Comparison of ENCODE assay signal across 20 cellular contexts in genomic region chr5:149242339-149242738, GRCh38. TPM values are rescaled to one million over a fixed set of nuclear protein-coding genes. Genes with fewer than 3 reads are reported as not detected.
A peak's percentile ranks its signal among the peaks of the same experiment; 100 is the strongest.
DNase-seq lines count a peak whose midpoint lies in the region; ATAC-seq, FAIRE-seq and TF ChIP-seq lines count a peak whose summit lies in the region.
"Had no signal": no experiment of that assay in that cellular context is flagged by ENCODE, and none has a peak within 500 bp of the region (broad histone marks: within the 10 kb centered on the region; RNA-seq: fewer than 3 reads in every experiment).

No MANE protein-coding gene starts in this region.

- CTCF ChIA-PET in activated CD4-positive, alpha-beta T cell treated with anti-CD3 and anti-CD28 coated beads, Interleukin-2, amount 10 ng/mL, durations not matched to agents 7 days and 5 days (lab: Charles Lee): interaction anchor here (1.8 kb wide), 1 partner anchor 18 kb away, joined by 4 read pairs; no protein-coding TSS in a partner anchor
- CTCF ChIA-PET in CD4-positive, alpha-beta memory T cell (lab: Charles Lee; ENCODE audit: partially characterized antibody): interaction anchor here (2.6 kb wide), 1 partner anchor 21 kb away, joined by 21 read pairs; no protein-coding TSS in a partner anchor
- CTCF ChIA-PET in K562 (lab: Yijun Ruan, JAX; ENCODE audit: low intra/inter-chr PET ratio): no interaction called here

- TF ChIP-seq POLR2A in K562 (conservative IDR thresholded peaks at IDR 0.05): no peak

- no peak for TF ChIP-seq EP300 in K562 (IDR thresholded peaks at IDR 0.05; ENCODE audit: low read length)

- no peak overlapping the region for H3K4me2 ChIP-seq in K562 (ENCODE audit: insufficient read depth, low read length)
- H3K4me2 ChIP-seq: A549 had no signal

- no peak for TF ChIP-seq RAD21 in K562 (CRISPR knock-in tag; conservative IDR thresholded peaks at IDR 0.05 in 1 of 2, IDR thresholded peaks at IDR 0.05 in 1 of 2)

- H3K79me2 ChIP-seq in K562 (ENCODE audit: control insufficient read depth, insufficient read depth, low read length): no peaks in the 10 kb centered on the region

- 0% methylated on average over 3 of the region's 3 CpGs for WGBS in K562 (ENCODE audit: insufficient coverage, low coverage, missing lambda C conversion rate)

- peak overlapping the region; percentile 73 for H3K27ac Mint-ChIP-seq in activated CD4-positive, alpha-beta T cell treated with anti-CD3 and anti-CD28 coated beads, Interleukin-2, amount 10 ng/mL, durations not matched to agents 7 days and 5 days
- peak overlapping the region in 4 of 7 donors; percentile 29 to 77 (median 48) for H3K27ac Mint-ChIP-seq in CD4-positive, alpha-beta memory T cell
- peak overlapping the region in 9 of 10 donors; percentile 14 to 94 (median 88) for H3K27ac Mint-ChIP-seq in naive thymus-derived CD8-positive, alpha-beta T cell

- no peak overlapping the region for H2AFZ ChIP-seq in K562 (ENCODE audit: low read depth, low read length)
- H2AFZ ChIP-seq: GM23248 had no signal

- H3K9me3 ChIP-seq in CD4-positive, alpha-beta memory T cell (ENCODE audit: control insufficient read depth in 1 of 2, low read length in 2 of 2): no peaks in the 10 kb centered on the region
- H3K9me3 ChIP-seq in K562 (replicated peaks; ENCODE audit: control insufficient read depth, insufficient read depth, low read depth, low read length): no peaks in the 10 kb centered on the region
- H3K9me3 ChIP-seq: A549, Caco-2, HAP-1 had no signal

- H3K27me3 ChIP-seq in CD4-positive, alpha-beta memory T cell (ENCODE audit: insufficient read depth, low read length): no peaks in the 10 kb centered on the region
- peaks cover 6 to 35% of the 10 kb centered on the region in 2 experiments; a peak in 4 of 5 replicates for H3K27me3 ChIP-seq in K562 (ENCODE audit: control insufficient read depth in 2 of 2, insufficient read depth in 2 of 2, low read length in 2 of 2)

- no peak for TF ChIP-seq CTCF in K562 (IDR thresholded peaks at IDR 0.05 in 2 of 3, conservative IDR thresholded peaks at IDR 0.05 in 1 of 3; ENCODE audit: insufficient read depth in 2 of 3, low read depth in 1 of 3, low read length in 3 of 3)

- H3K9me3 Mint-ChIP-seq in activated CD4-positive, alpha-beta T cell treated with anti-CD3 and anti-CD28 coated beads, Interleukin-2, amount 10 ng/mL, durations not matched to agents 7 days and 5 days: peaks cover 7% of the 10 kb centered on the region
- peaks cover 0 to 5% (median 0%) of the 10 kb centered on the region in 8 donors for H3K9me3 Mint-ChIP-seq in CD4-positive, alpha-beta memory T cell
- H3K9me3 Mint-ChIP-seq in naive thymus-derived CD8-positive, alpha-beta T cell: peaks cover 0 to 10% (median 0%) of the 10 kb centered on the region in 9 donors
- H3K9me3 Mint-ChIP-seq: CD8-positive, alpha-beta memory T cell had no signal

- in situ Hi-C loops in K562 (cut with MboI): no loop called here

- H3K27me3 Mint-ChIP-seq in activated CD4-positive, alpha-beta T cell treated with anti-CD3 and anti-CD28 coated beads, Interleukin-2, amount 10 ng/mL, durations not matched to agents 7 days and 5 days: peaks cover 16% of the 10 kb centered on the region
- H3K27me3 Mint-ChIP-seq in CD4-positive, alpha-beta memory T cell: no peaks in the 10 kb centered on the region
- H3K27me3 Mint-ChIP-seq in naive thymus-derived CD8-positive, alpha-beta T cell: peaks cover 0 to 3% (median 0%) of the 10 kb centered on the region in 5 donors

- H3K36me3 ChIP-seq in CD4-positive, alpha-beta memory T cell (ENCODE audit: insufficient read depth, low read length): no peaks in the 10 kb centered on the region
- no peaks in the 10 kb centered on the region for H3K36me3 ChIP-seq in K562 (ENCODE audit: control insufficient read depth, insufficient read depth, low read length)
- H3K36me3 ChIP-seq: HAP-1 had no signal

- H3K27ac ChIP-seq in CD4-positive, alpha-beta memory T cell (ENCODE audit: low read depth, low read length): no peak overlapping the region
- no peak overlapping the region for H3K27ac ChIP-seq in K562 (ENCODE audit: extremely low read depth, low read depth, low read length)
- H3K27ac ChIP-seq: 22Rv1, A549, C4-2B, GM23248, HL-60 had no signal

- ATAC-seq in K562: peak; percentile 24; the same call in 1 of the 3 replicates
- ATAC-seq in naive thymus-derived CD8-positive, alpha-beta T cell: no peak
- no peak for ATAC-seq in HG03045 (IDR thresholded peaks at IDR 0.05; ENCODE audit: unreplicated experiment)
- ATAC-seq in GM18868 (IDR thresholded peaks at IDR 0.05; ENCODE audit: unreplicated experiment): no peak
- ATAC-seq in GM21360 (IDR thresholded peaks at IDR 0.05; ENCODE audit: unreplicated experiment): no peak
- ATAC-seq: A549 had no signal

- peaks cover 35% of the 10 kb centered on the region for H3K4me1 ChIP-seq in CD4-positive, alpha-beta memory T cell (ENCODE audit: insufficient read depth, low read length)
- peaks cover 0 to 14% of the 10 kb centered on the region in 2 experiments; a peak in 1 of 5 replicates for H3K4me1 ChIP-seq in K562 (replicated peaks in 1 of 2; ENCODE audit: control insufficient read depth in 2 of 2, insufficient read depth in 2 of 2, low read length in 2 of 2)
- H3K4me1 ChIP-seq: A549, Caco-2, HAP-1 had no signal

- H3K9ac ChIP-seq in K562 (ENCODE audit: insufficient read depth in 1 of 2, low read depth in 2 of 2, low read length in 2 of 2): no peak overlapping the region
- H3K9ac ChIP-seq: GM23248 had no signal

- no peak for DNase-seq in activated CD4-positive, alpha-beta T cell treated with anti-CD3 and anti-CD28 coated beads, Interleukin-2, amount 10 ng/mL, durations not matched to agents 7 days and 5 days
- DNase-seq in activated CD4-positive, alpha-beta T cell treated with anti-CD3 and anti-CD28 coated beads, Interleukin-2, amount 50 U/mL, for 48 hours: no peak
- DNase-seq in CD4-positive, alpha-beta memory T cell: no peak
- no peak for DNase-seq in K562 (ENCODE audit: extremely low read depth in 1 of 4, low spot score in 3 of 4)
- DNase-seq in naive thymus-derived CD8-positive, alpha-beta T cell: no peak
- DNase-seq: AML-193; Caco-2; CD8-positive, alpha-beta memory T cell; GM23248 had no signal

- peaks cover 49% of the 10 kb centered on the region for H3K4me1 Mint-ChIP-seq in activated CD4-positive, alpha-beta T cell treated with anti-CD3 and anti-CD28 coated beads, Interleukin-2, amount 10 ng/mL, durations not matched to agents 7 days and 5 days
- peaks cover 28 to 57% (median 38%) of the 10 kb centered on the region in 4 donors for H3K4me1 Mint-ChIP-seq in CD4-positive, alpha-beta memory T cell
- peaks cover 31 to 72% (median 60%) of the 10 kb centered on the region in 4 donors for H3K4me1 Mint-ChIP-seq in naive thymus-derived CD8-positive, alpha-beta T cell

- no TSS peak for BruUV-seq in K562 (replicated peaks; lab: Mats Ljungman, UMichigan)

- intact Hi-C loops in CD4-positive, alpha-beta memory T cell (cut with micrococcal nuclease): loop anchor here (5.0 kb wide), 1 partner anchor 310 kb away; the partner anchor contains the start of gene CSNK1A1
- intact Hi-C loops in K562 (cut with micrococcal nuclease): no loop called here

- no peaks in the 10 kb centered on the region for H4K20me1 ChIP-seq in K562 (replicated peaks; ENCODE audit: control insufficient read depth, insufficient read depth, low read length)

- FAIRE-seq in K562 (lab: Jason Lieb, UNC): no peak
- FAIRE-seq: A549, D721Med, G401.6, GM12891 had no signal

- no peaks in the 10 kb centered on the region for H3K9me1 ChIP-seq in K562 (ENCODE audit: control insufficient read depth, insufficient read depth, low read length)

- no peak overlapping the region for H3K4me3 Mint-ChIP-seq in activated CD4-positive, alpha-beta T cell treated with anti-CD3 and anti-CD28 coated beads, Interleukin-2, amount 10 ng/mL, durations not matched to agents 7 days and 5 days
- peak overlapping the region in 2 of 8 donors; percentile 17 to 48 for H3K4me3 Mint-ChIP-seq in CD4-positive, alpha-beta memory T cell
- peak overlapping the region in 2 of 10 donors; percentile 0 to 62 for H3K4me3 Mint-ChIP-seq in naive thymus-derived CD8-positive, alpha-beta T cell

- H3K36me3 Mint-ChIP-seq in activated CD4-positive, alpha-beta T cell treated with anti-CD3 and anti-CD28 coated beads, Interleukin-2, amount 10 ng/mL, durations not matched to agents 7 days and 5 days (ENCODE audit: low read depth): peaks cover 8% of the 10 kb centered on the region
- no peaks in the 10 kb centered on the region for H3K36me3 Mint-ChIP-seq in CD4-positive, alpha-beta memory T cell
- H3K36me3 Mint-ChIP-seq in naive thymus-derived CD8-positive, alpha-beta T cell: peaks cover 0 to 3% (median 0%) of the 10 kb centered on the region in 3 donors

- POLR2A ChIA-PET in activated CD4-positive, alpha-beta T cell treated with anti-CD3 and anti-CD28 coated beads, Interleukin-2, amount 10 ng/mL, durations not matched to agents 7 days and 5 days (lab: Charles Lee): no interaction called here
- POLR2A ChIA-PET in CD4-positive, alpha-beta memory T cell (lab: Charles Lee; ENCODE audit: partially characterized antibody): no interaction called here
- POLR2A ChIA-PET in K562 (lab: Yijun Ruan, JAX): no interaction called here
- POLR2A ChIA-PET in naive thymus-derived CD8-positive, alpha-beta T cell (lab: Charles Lee): no interaction called here

- no peak overlapping the region for H3K4me3 ChIP-seq in CD4-positive, alpha-beta memory T cell (ENCODE audit: low read length in 2 of 2)
- H3K4me3 ChIP-seq in K562: no peak overlapping the region
- H3K4me3 ChIP-seq: A549, GM23248, HAP-1 had no signal

RNA-seq across cellular contexts. Expression of gene AFAP1L1, which starts 29.3 kb away (rescaled TPM):
- total RNA-seq in activated CD4-positive, alpha-beta T cell treated with anti-CD3 and anti-CD28 coated beads, Interleukin-2, amount 10 ng/mL, durations not matched to agents 7 days and 5 days: not detected
- total RNA-seq in CD4-positive, alpha-beta memory T cell: not detected
- not detected for polyA plus RNA-seq in CD4-positive, alpha-beta memory T cell
- not detected in 2 replicates for total RNA-seq in K562 (2011; cell fraction: chromatin; rRNA removed; ENCODE audit: low replicate concordance)
- total RNA-seq in K562 (2011; cell fraction: nucleolus; rRNA removed): under 0.01 TPM in 1 of 2 replicates, not detected in the other
- 0.07 TPM in 1 of 2 replicates, not detected in the other for total RNA-seq in K562 (2011; cell fraction: nucleoplasm; rRNA removed)
- 0.12 TPM in 1 of 2 replicates, not detected in the other for total RNA-seq in K562 (2014; rRNA removed)
- total RNA-seq in K562 (2014; rRNA removed; fragmentation: Illumina TruSeq; extraction: Trizol): 0.48 TPM in 1 of 2 replicates, not detected in the other
- 0.04 TPM in 1 of 2 replicates, not detected in the other for total RNA-seq in K562 (2015; rRNA removed; fragmentation: Illumina TruSeq; extraction: Trizol)
- total RNA-seq in K562 (2021): 0.07 and 0.13 TPM in 2 replicates
- 0.04 TPM in 1 of 2 replicates, not detected in the other for polyA plus RNA-seq in K562 (2011; rRNA removed)
- polyA plus RNA-seq in K562 (2011; cell fraction: cytosol; rRNA removed): 0.01 TPM in 2 replicates
- polyA plus RNA-seq in K562 (2011; cell fraction: nucleus; rRNA removed): not detected in 2 replicates
- polyA plus RNA-seq in K562 (2012): 0.07 and 0.10 TPM in 2 replicates
- polyA plus RNA-seq in K562 (2014; fragmentation: Illumina TruSeq; extraction: Trizol): 0.03 and 0.10 TPM in 2 replicates
- polyA plus RNA-seq in K562 (2014; fragmentation: Nextera tagmentation; extraction: Ambion mirVana): under 1 TPM; 0.01 to 0.03 TPM
- 0.12 TPM in 1 of 2 replicates, not detected in the other for polyA plus RNA-seq in K562 (2014; rRNA removed)
- not detected in 2 replicates for polyA minus RNA-seq in K562 (2011; rRNA and poly(A)+ RNA removed)
- polyA minus RNA-seq in K562 (2011; cell fraction: cytosol; rRNA and poly(A)+ RNA removed): not detected in 2 replicates
- not detected in 2 replicates for polyA minus RNA-seq in K562 (2011; cell fraction: nucleus; rRNA and poly(A)+ RNA removed)
- total RNA-seq in naive thymus-derived CD8-positive, alpha-beta T cell: under 1 TPM; 0.13 to 0.27 TPM
- 1 to 10 TPM in 2 of 3 donors, under 1 TPM in 1; 0.56 to 1.2 (median 1.1) TPM for polyA plus RNA-seq in naive thymus-derived CD8-positive, alpha-beta T cell
- polyA plus RNA-seq: CD8-positive, alpha-beta memory T cell had no signal
